1 cellular context compared by ENCODE assay signal in genomic region chr3:70970952-70971351, GRCh38.
TF ChIP-seq lines count a peak whose summit lies in the region.

No MANE protein-coding gene starts in this region.

TF ChIP-seq in GM23338, 12 proteins besides CTCF, POLR2A, EP300 and RAD21 (continued from another document):
- TF ChIP-seq ETS1 (IDR thresholded peaks at IDR 0.05) (no peak), CREB1 (CRISPR knock-in tag; IDR thresholded peaks at IDR 0.05; ENCODE audit: low read depth) (no peak), NANOG (IDR thresholded peaks at IDR 0.05; ENCODE audit: borderline replicate concordance) (no peak)
